Comparison of ENCODE assay signal across 8 cellular contexts in genomic region chr18:51196811-51197660, GRCh38. TPM values are rescaled to one million over a fixed set of nuclear protein-coding genes. Genes with fewer than 3 reads are reported as not detected.
DNase-seq lines count a peak whose midpoint lies in the region; ATAC-seq and TF ChIP-seq lines count a peak whose summit lies in the region.

No MANE protein-coding gene starts in this region.

- no peaks in the 10 kb centered on the region for H3K27me3 ChIP-seq in WERI-Rb-1 (ENCODE audit: insufficient read depth, low read depth, severe bottlenecking)
- no peaks in the 10 kb centered on the region for H3K27me3 ChIP-seq in lower lobe of right lung (ENCODE audit: low read depth)

- peak; percentile 60 for DNase-seq in ELF-1 (ENCODE audit: low read depth, low spot score)
- DNase-seq in Jurkat, Clone E6-1 (ENCODE audit: low read depth, low spot score) = no peak
- peak; percentile 60 for DNase-seq in WERI-Rb-1
- peak; percentile 70 for DNase-seq in ecto neural progenitor cell (ENCODE audit: low spot score)
- no peak for DNase-seq in lower lobe of right lung
- peak; percentile 44 for DNase-seq in stimulated activated naive CD4-positive, alpha-beta T cell treated with Interleukin-2 at 50 U/mL for 16 hours (lab: John Stamatoyannopoulos, UW)
- no peak for DNase-seq in DMS114 treated with DMSO at 0.1 percent for 48 hours (lab: John Stamatoyannopoulos, UW; ENCODE audit: unreplicated experiment)

- TF ChIP-seq CTCF in WERI-Rb-1 (IDR thresholded peaks at IDR 0.05; ENCODE audit: low read depth, low read length) = no peak
- no peak for TF ChIP-seq CTCF in lower lobe of right lung (IDR thresholded peaks at IDR 0.05)

- H3K36me3 ChIP-seq in WERI-Rb-1 = peaks cover 36% of the 10 kb centered on the region
- no peaks in the 10 kb centered on the region for H3K36me3 ChIP-seq in lower lobe of right lung

- H3K27ac ChIP-seq in WERI-Rb-1 = peak overlapping the region; percentile 93
- H3K27ac ChIP-seq in lower lobe of right lung = peak overlapping the region; percentile 90

- intact Hi-C loops in lower lobe of right lung (cut with DNase I) = no loop called here

- peak overlapping the region; percentile 77 for H3K4me3 ChIP-seq in Jurkat, Clone E6-1 (ENCODE audit: low read length)
- peak overlapping the region; percentile 100 for H3K4me3 ChIP-seq in WERI-Rb-1 (ENCODE audit: low read depth, low read length)
- H3K4me3 ChIP-seq in lower lobe of right lung = peak overlapping the region; percentile 81

- H3K9me3 ChIP-seq in WERI-Rb-1 (ENCODE audit: severe bottlenecking) = no peaks in the 10 kb centered on the region
- H3K9me3 ChIP-seq in lower lobe of right lung = no peaks in the 10 kb centered on the region

- ATAC-seq in GM21447 (IDR thresholded peaks at IDR 0.05; ENCODE audit: unreplicated experiment) (peak; percentile 5), lower lobe of right lung (peak; percentile 1 to 2)

- H3K4me1 ChIP-seq in lower lobe of right lung = peaks cover 31% of the 10 kb centered on the region

RNA-seq across cellular contexts. Expression of gene MEX3C, which starts 0.4 kb away (rescaled TPM):
- polyA plus RNA-seq in Jurkat, Clone E6-1 (2012; ENCODE audit: insufficient read depth, insufficient read length) = 38.5 TPM
- total RNA-seq in lower lobe of right lung = 21.2 TPM

Comparison
In these comparisons a context has a peak if more than half of its experiments do, and no peak if none do; other contexts are left out.
1. DNase-seq: peak in ELF-1 (single experiment), WERI-Rb-1 (single experiment), ecto neural progenitor cell (single experiment) and stimulated activated naive CD4-positive, alpha-beta T cell treated with Interleukin-2 at 50 U/mL for 16 hours (single experiment); none in Jurkat, Clone E6-1 (single experiment), lower lobe of right lung (single experiment) and DMS114 treated with DMSO at 0.1 percent for 48 hours (single experiment).
2. Peak in every context shown above with its lines, with median percentiles within 50 percentile points of each other: H3K4me3 ChIP-seq.